18 cellular contexts compared by ENCODE assay signal in the genomic region with DNA sequence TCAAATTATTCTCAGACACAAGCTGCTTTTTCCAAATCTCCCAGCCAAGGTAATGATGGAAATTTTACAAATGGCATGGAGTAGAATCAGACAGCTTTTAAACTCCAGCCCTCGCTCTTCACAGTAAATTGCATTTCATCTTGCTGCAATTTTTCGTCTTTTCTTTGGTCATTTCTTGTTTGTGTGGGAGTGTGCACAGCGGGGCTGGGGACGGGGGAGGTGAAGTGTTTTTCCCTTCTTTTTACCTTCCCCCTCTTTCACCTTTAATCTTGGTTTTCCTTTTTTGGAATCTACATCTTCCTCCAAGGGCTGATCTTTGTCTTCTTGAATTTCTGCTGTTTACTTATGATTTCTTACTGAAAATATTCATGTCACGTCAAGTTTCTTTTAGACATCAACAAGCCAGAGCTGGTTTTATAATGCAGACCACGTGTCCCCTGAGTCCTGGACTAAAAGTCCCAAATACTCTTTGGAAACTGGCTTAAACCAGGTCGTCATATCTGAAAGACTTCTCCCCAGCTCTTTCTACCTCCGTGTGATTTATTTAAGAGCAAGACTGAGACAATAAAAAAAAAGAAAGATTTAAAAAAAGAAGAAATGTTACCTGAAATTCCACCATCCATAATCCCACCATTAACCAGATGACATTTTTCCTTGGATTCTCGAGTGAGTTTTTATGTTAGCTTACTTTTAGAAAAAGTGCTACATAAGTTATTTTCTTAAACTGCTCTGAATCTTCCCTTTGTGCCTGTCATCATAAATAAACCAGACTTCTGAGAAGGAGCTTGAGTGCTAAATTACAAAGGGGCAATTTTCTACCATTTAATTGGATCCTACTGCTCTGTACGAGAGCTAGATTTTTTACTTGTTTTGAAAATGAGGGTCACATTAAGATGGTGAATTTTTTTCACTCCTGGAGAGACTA. TPM values are rescaled to one million over a fixed set of nuclear protein-coding genes. Genes with fewer than 3 reads are reported as not detected.
DNase-seq lines count a peak whose midpoint lies in the region; ATAC-seq and TF ChIP-seq lines count a peak whose summit lies in the region.
"Had no signal": no experiment of that assay in that cellular context is flagged by ENCODE, and none has a peak within 500 bp of the region (broad histone marks: within the 10 kb centered on the region; RNA-seq: fewer than 3 reads in every experiment).

No MANE protein-coding gene starts in this region.

- H3K9me3 Mint-ChIP-seq in activated T-helper 1 cell treated with anti-CD3 and anti-CD28 coated beads, Interleukin-12 subunit alpha, Interleukin-12 subunit beta, Interleukin-2, Interleukin-4 antibody, amounts not matched to agents 30 ng/mL and 10 ng/mL and 1 ng/mL, durations not matched to agents 14 hours and 24 hours and 36 hours, result no peaks in the 10 kb centered on the region
- H3K9me3 Mint-ChIP-seq: naive B cell had no signal

- no peaks in the 10 kb centered on the region for H3K27me3 Mint-ChIP-seq in activated T-helper 1 cell treated with anti-CD3 and anti-CD28 coated beads, Interleukin-12 subunit alpha, Interleukin-12 subunit beta, Interleukin-2, Interleukin-4 antibody, amounts not matched to agents 30 ng/mL and 10 ng/mL and 1 ng/mL, durations not matched to agents 14 hours and 24 hours and 36 hours (ENCODE audit: insufficient read depth)
- H3K27me3 Mint-ChIP-seq: naive B cell had no signal

- H3K4me1 ChIP-seq in BLaER1 (peaks cover 36% of the 10 kb centered on the region), fibroblast of lung (ENCODE audit: control insufficient read depth, extremely low read depth, insufficient read depth, low read length) (peaks cover 7% of the 10 kb centered on the region), GM23248 (ENCODE audit: insufficient read depth) (no peaks in the 10 kb centered on the region)

- no peak for TF ChIP-seq CTCF in fibroblast of lung (conservative IDR thresholded peaks at IDR 0.05 in 1 of 2, IDR thresholded peaks at IDR 0.05 in 1 of 2; ENCODE audit: low read depth in 1 of 2, low read length in 2 of 2)

- H3K4me3 ChIP-seq in BLaER1, result no peak overlapping the region
- H3K4me3 ChIP-seq in fibroblast of lung (replicated peaks in 1 of 4; ENCODE audit: control extremely low read depth in 1 of 4, insufficient read depth in 1 of 4, low read depth in 3 of 4, low read length in 4 of 4), result peak overlapping the region in 2 of 4 experiments; percentile 4 to 14
- no peak overlapping the region for H3K4me3 ChIP-seq in GM23248

- H2AFZ ChIP-seq in fibroblast of lung (ENCODE audit: low read length) (no peak overlapping the region), GM23248 (no peak overlapping the region)

- peaks cover 16% of the 10 kb centered on the region for H3K9me3 ChIP-seq in BLaER1
- H3K9me3 ChIP-seq in fibroblast of lung (ENCODE audit: control insufficient read depth, insufficient read depth, low read depth, low read length), result no peaks in the 10 kb centered on the region
- no peaks in the 10 kb centered on the region for H3K9me3 ChIP-seq in GM23248 (ENCODE audit: low read depth)

- 73 to 74% methylated on average over 10 of the region's 10 CpGs for WGBS in GM23248 (ENCODE audit: low coverage in 1 of 2, low lambda C conversion rate in 2 of 2, missing lambda C conversion rate in 2 of 2), 2 experiments

- H3K36me3 ChIP-seq in BLaER1 (no peaks in the 10 kb centered on the region), fibroblast of lung (ENCODE audit: control insufficient read depth, insufficient read depth, low read length) (no peaks in the 10 kb centered on the region), GM23248 (ENCODE audit: low read depth) (no peaks in the 10 kb centered on the region)
- H3K36me3 ChIP-seq: brain microvascular endothelial cell, WERI-Rb-1 had no signal

- in situ Hi-C loops in GM23248 (cut with MboI), result no loop called here

- H3K9me2 ChIP-seq in GM23248 (ENCODE audit: insufficient read depth), result no peaks in the 10 kb centered on the region

- peaks cover 27% of the 10 kb centered on the region for H3K79me2 ChIP-seq in fibroblast of lung (ENCODE audit: control insufficient read depth, insufficient read depth, low read length)
- no peaks in the 10 kb centered on the region for H3K79me2 ChIP-seq in GM23248 (ENCODE audit: insufficient read depth)

- no peaks in the 10 kb centered on the region for H3K27me3 ChIP-seq in BLaER1
- no peaks in the 10 kb centered on the region for H3K27me3 ChIP-seq in fibroblast of lung (ENCODE audit: control insufficient read depth, insufficient read depth, low read length)
- no peaks in the 10 kb centered on the region for H3K27me3 ChIP-seq in GM23248 (replicated peaks; ENCODE audit: insufficient read depth)
- H3K27me3 ChIP-seq: brain microvascular endothelial cell had no signal

- peaks cover 2% of the 10 kb centered on the region for H3K36me3 Mint-ChIP-seq in activated T-helper 1 cell treated with anti-CD3 and anti-CD28 coated beads, Interleukin-12 subunit alpha, Interleukin-12 subunit beta, Interleukin-2, Interleukin-4 antibody, amounts not matched to agents 30 ng/mL and 10 ng/mL and 1 ng/mL, durations not matched to agents 14 hours and 24 hours and 36 hours (ENCODE audit: low read depth)
- H3K36me3 Mint-ChIP-seq: naive B cell had no signal

- no peak overlapping the region for H3K4me3 Mint-ChIP-seq in activated T-helper 1 cell treated with anti-CD3 and anti-CD28 coated beads, Interleukin-12 subunit alpha, Interleukin-12 subunit beta, Interleukin-2, Interleukin-4 antibody, amounts not matched to agents 30 ng/mL and 10 ng/mL and 1 ng/mL, durations not matched to agents 14 hours and 24 hours and 36 hours
- H3K4me3 Mint-ChIP-seq: naive B cell had no signal

- H3K4me2 ChIP-seq in BLaER1, result peak overlapping the region; percentile 36
- H3K4me2 ChIP-seq in fibroblast of lung (ENCODE audit: extremely low read depth, insufficient read depth, low read length), result peak overlapping the region; percentile 73
- no peak overlapping the region for H3K4me2 ChIP-seq in GM23248 (ENCODE audit: unreplicated experiment)

- intact Hi-C loops in activated T-helper 1 cell treated with anti-CD3 and anti-CD28 coated beads, Interleukin-12 subunit alpha, Interleukin-12 subunit beta, Interleukin-2, Interleukin-4 antibody, amounts not matched to agents 30 ng/mL and 10 ng/mL and 1 ng/mL, durations not matched to agents 14 hours and 24 hours and 36 hours (cut with micrococcal nuclease), result no loop called here

- peak overlapping the region; percentile 16 for H3K27ac Mint-ChIP-seq in activated T-helper 1 cell treated with anti-CD3 and anti-CD28 coated beads, Interleukin-12 subunit alpha, Interleukin-12 subunit beta, Interleukin-2, Interleukin-4 antibody, amounts not matched to agents 30 ng/mL and 10 ng/mL and 1 ng/mL, durations not matched to agents 14 hours and 24 hours and 36 hours

- H4K20me1 ChIP-seq in BLaER1 (no peaks in the 10 kb centered on the region), fibroblast of lung (ENCODE audit: control insufficient read depth, extremely low read depth, insufficient read depth, low read length) (no peaks in the 10 kb centered on the region), GM23248 (ENCODE audit: insufficient read depth) (no peaks in the 10 kb centered on the region)

- DNase-seq in activated T-helper 1 cell treated with anti-CD3 and anti-CD28 coated beads, Interleukin-12 subunit alpha, Interleukin-12 subunit beta, Interleukin-2, Interleukin-4 antibody, amounts not matched to agents 30 ng/mL and 10 ng/mL and 1 ng/mL, durations not matched to agents 14 hours and 24 hours and 36 hours (ENCODE audit: low spot score), result no peak
- DNase-seq in fibroblast of lung (ENCODE audit: low read depth in 2 of 2), result no peak
- peak; percentile 49 for DNase-seq in pons (ENCODE audit: low spot score)
- DNase-seq in activated gamma-delta T cell treated with Interleukin-2 at 50 U/mL for 16 hours, result no peak
- DNase-seq in NCI-H1092 (lab: John Stamatoyannopoulos, UW), result no peak
- no peak for DNase-seq in GM23248
- DNase-seq: activated naive CD4-positive, alpha-beta T cell treated with Interleukin-2 at 50 U/mL for 16 hours; brain microvascular endothelial cell; Karpas-422; kidney glomerular epithelial cell; naive B cell; NCI-H1436 treated with DMSO at 0.1 percent for 48 hours; NCI-H524; stimulated activated CD4-positive, alpha-beta T cell treated with anti-CD3 and anti-CD28 coated beads, Interleukin-4, amount 100 ng/mL, for 24 hours; WERI-Rb-1 had no signal

- no peaks in the 10 kb centered on the region for H3F3A ChIP-seq in GM23248 (ENCODE audit: insufficient read depth)

- H3K27ac ChIP-seq in BLaER1 (0 out of 2 replicates have a peak overlapping the region, but pooled peaks have one; percentile 8), fibroblast of lung (ENCODE audit: insufficient read depth, low read length) (peak overlapping the region; percentile 6), GM23248 (no peak overlapping the region)
- H3K27ac ChIP-seq: brain microvascular endothelial cell, WERI-Rb-1 had no signal

- no peak for ATAC-seq in GM18858 (IDR thresholded peaks at IDR 0.05; ENCODE audit: unreplicated experiment)
- ATAC-seq: HCT116 had no signal

- peaks cover 54% of the 10 kb centered on the region for H3K4me1 Mint-ChIP-seq in activated T-helper 1 cell treated with anti-CD3 and anti-CD28 coated beads, Interleukin-12 subunit alpha, Interleukin-12 subunit beta, Interleukin-2, Interleukin-4 antibody, amounts not matched to agents 30 ng/mL and 10 ng/mL and 1 ng/mL, durations not matched to agents 14 hours and 24 hours and 36 hours (ENCODE audit: low read depth)

- no peak overlapping the region for H3K9ac ChIP-seq in BLaER1
- H3K9ac ChIP-seq in fibroblast of lung (ENCODE audit: insufficient read depth, low read length), result no peak overlapping the region
- H3K9ac ChIP-seq in GM23248, result no peak overlapping the region

RNA-seq across cellular contexts. Expression of a gene that starts 52.0 kb away (rescaled TPM):
- total RNA-seq in activated T-helper 1 cell treated with anti-CD3 and anti-CD28 coated beads, Interleukin-12 subunit alpha, Interleukin-12 subunit beta, Interleukin-2, Interleukin-4 antibody, amounts not matched to agents 30 ng/mL and 10 ng/mL and 1 ng/mL, durations not matched to agents 14 hours and 24 hours and 36 hours, result 12.2 and 13.4 TPM in 2 replicates
- 45.2 and 62.6 TPM in 2 replicates for total RNA-seq in fibroblast of lung
- polyA plus RNA-seq in fibroblast of lung, result 10.9 and 20.4 TPM in 2 replicates
- 9.7 and 20.1 TPM in 2 replicates for polyA plus RNA-seq in fibroblast of lung (2012)
- polyA minus RNA-seq in fibroblast of lung (ENCODE audit: low replicate concordance), result 3.1 and 7.1 TPM in 2 replicates
- 3.3 and 4.1 TPM in 2 replicates for total RNA-seq in GM23248 (2014; rRNA removed; shearing (Covaris generic))
- 1.1 and 1.4 TPM in 2 replicates for polyA plus RNA-seq in GM23248 (2016; fragmentation: Nextera tagmentation; extraction: Ambion mirVana)
